23 cellular contexts compared by ENCODE assay signal in genomic region chr15:35580606-35581005, GRCh38.
"Had no signal": no experiment of that assay in that cellular context is flagged by ENCODE, and none has a peak within 500 bp of the region (broad histone marks: within the 10 kb centered on the region; RNA-seq: fewer than 3 reads in every experiment).

No MANE protein-coding gene starts in this region.

- ATAC-seq: HepG2, T-cell had no signal

- H3K9me3 ChIP-seq: SK-N-SH had no signal

- DNase-seq: IMR-90, Kasumi-1, MM.1S, NCI-H1092 treated with DMSO at 0.1 percent for 48 hours, NCI-H1417 treated with DMSO at 0.1 percent for 48 hours, NCI-H146, NCI-H1694 treated with DMSO at 0.1 percent for 48 hours, NCI-H1930, NCI-H2081, NCI-H2107, NCI-H2171 treated with DMSO at 0.1 percent for 48 hours, NCI-H345, NCI-H446 treated with DMSO at 0.1 percent for 48 hours, NCI-H510A treated with DMSO at 0.1 percent for 48 hours, NCI-H82, RPMI8226, SHP77, SK-N-SH, SW 1271, T-cell had no signal

- FAIRE-seq: HepG2, RCC 7860 had no signal

- H3K9ac ChIP-seq: KMS-11, SK-N-SH had no signal

- H3K27ac ChIP-seq: KMS-11 had no signal

- H3K4me2 ChIP-seq: KMS-11, SK-N-SH had no signal
